In the genomic region with DNA sequence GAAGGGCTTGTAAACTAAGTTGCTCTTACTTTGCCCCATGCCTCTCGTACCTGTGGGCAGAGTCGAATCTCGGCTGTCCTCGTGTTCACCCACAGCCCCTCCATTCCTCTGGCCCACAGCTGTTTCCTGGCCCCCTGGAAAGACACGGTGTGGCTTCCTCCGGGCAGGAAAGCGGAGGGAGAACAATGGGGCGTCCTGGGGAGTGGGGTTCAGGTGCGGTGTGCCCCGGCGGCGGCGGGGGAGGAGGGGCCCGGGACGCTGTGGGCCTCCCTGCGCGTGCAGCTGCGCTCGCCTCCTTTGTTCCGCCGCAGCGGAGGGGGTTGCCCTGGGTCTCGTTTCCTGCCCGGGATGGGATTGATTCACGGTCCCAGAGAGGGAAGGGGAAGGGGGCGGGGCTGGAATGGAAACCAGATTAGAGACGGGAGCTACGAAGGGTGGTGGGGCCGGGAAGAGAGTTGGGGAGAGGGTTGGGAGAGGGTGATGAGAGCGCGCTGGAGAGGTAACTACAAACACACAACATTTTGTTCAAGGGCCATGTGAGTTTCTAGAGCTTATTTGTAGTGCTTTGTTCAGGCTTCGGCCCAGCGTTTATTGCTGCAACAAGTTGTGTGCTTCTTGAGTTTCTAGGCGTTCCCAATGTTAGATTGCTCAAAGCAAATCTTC, we compare ENCODE assay signal across 1 cellular context.
TF ChIP-seq lines count a peak whose summit lies in the region.

No MANE protein-coding gene starts in this region.

TF ChIP-seq in HepG2, 621 proteins besides CTCF, POLR2A, EP300 and RAD21 (continued from another document and continues in another):
- TF ChIP-seq ZNF747 (CRISPR knock-in tag; IDR thresholded peaks at IDR 0.05; ENCODE audit: borderline replicate concordance) = peak; percentile 37; the same call in 1 of the 2 replicates
- TF ChIP-seq ZNF879 (CRISPR knock-in tag; IDR thresholded peaks at IDR 0.05) = no peak
- TF ChIP-seq, protein P1, sequence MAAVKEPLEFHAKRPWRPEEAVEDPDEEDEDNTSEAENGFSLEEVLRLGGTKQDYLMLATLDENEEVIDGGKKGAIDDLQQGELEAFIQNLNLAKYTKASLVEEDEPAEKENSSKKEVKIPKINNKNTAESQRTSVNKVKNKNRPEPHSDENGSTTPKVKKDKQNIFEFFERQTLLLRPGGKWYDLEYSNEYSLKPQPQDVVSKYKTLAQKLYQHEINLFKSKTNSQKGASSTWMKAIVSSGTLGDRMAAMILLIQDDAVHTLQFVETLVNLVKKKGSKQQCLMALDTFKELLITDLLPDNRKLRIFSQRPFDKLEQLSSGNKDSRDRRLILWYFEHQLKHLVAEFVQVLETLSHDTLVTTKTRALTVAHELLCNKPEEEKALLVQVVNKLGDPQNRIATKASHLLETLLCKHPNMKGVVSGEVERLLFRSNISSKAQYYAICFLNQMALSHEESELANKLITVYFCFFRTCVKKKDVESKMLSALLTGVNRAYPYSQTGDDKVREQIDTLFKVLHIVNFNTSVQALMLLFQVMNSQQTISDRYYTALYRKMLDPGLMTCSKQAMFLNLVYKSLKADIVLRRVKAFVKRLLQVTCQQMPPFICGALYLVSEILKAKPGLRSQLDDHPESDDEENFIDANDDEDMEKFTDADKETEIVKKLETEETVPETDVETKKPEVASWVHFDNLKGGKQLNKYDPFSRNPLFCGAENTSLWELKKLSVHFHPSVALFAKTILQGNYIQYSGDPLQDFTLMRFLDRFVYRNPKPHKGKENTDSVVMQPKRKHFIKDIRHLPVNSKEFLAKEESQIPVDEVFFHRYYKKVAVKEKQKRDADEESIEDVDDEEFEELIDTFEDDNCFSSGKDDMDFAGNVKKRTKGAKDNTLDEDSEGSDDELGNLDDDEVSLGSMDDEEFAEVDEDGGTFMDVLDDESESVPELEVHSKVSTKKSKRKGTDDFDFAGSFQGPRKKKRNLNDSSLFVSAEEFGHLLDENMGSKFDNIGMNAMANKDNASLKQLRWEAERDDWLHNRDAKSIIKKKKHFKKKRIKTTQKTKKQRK (IDR thresholded peaks at IDR 0.05; ENCODE audit: low read length) = no peak
- TF ChIP-seq TBX3 (IDR thresholded peaks at IDR 0.05; ENCODE audit: borderline replicate concordance) = peak; percentile 41; the same call in 1 of the 2 replicates
- TF ChIP-seq, protein P2, sequence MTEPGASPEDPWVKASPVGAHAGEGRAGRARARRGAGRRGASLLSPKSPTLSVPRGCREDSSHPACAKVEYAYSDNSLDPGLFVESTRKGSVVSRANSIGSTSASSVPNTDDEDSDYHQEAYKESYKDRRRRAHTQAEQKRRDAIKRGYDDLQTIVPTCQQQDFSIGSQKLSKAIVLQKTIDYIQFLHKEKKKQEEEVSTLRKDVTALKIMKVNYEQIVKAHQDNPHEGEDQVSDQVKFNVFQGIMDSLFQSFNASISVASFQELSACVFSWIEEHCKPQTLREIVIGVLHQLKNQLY (CRISPR knock-in tag; IDR thresholded peaks at IDR 0.05) = no peak
- TF ChIP-seq ZBTB1 (CRISPR knock-in tag; IDR thresholded peaks at IDR 0.05; ENCODE audit: borderline replicate concordance) = no peak
- TF ChIP-seq YY1 (IDR thresholded peaks at IDR 0.05; ENCODE audit: insufficient read depth, insufficient replicate concordance, low read depth, low read length) = peak; percentile 19
- TF ChIP-seq KDM2A (CRISPR knock-in tag; IDR thresholded peaks at IDR 0.05; ENCODE audit: borderline replicate concordance, low read depth) = peak; percentile 92
- peak; percentile 46; the same call in 1 of the 2 replicates for TF ChIP-seq ZNF124 (CRISPR knock-in tag; IDR thresholded peaks at IDR 0.05)
- peak; percentile 48 for TF ChIP-seq TEAD3 (CRISPR knock-in tag; optimal IDR thresholded peaks at IDR 0.05; ENCODE audit: borderline replicate concordance)
- TF ChIP-seq, protein P3, sequence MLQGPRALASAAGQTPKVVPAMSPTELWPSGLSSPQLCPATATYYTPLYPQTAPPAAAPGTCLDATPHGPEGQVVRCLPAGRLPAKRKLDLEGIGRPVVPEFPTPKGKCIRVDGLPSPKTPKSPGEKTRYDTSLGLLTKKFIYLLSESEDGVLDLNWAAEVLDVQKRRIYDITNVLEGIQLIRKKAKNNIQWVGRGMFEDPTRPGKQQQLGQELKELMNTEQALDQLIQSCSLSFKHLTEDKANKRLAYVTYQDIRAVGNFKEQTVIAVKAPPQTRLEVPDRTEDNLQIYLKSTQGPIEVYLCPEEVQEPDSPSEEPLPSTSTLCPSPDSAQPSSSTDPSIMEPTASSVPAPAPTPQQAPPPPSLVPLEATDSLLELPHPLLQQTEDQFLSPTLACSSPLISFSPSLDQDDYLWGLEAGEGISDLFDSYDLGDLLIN (CRISPR knock-in tag; IDR thresholded peaks at IDR 0.05; ENCODE audit: borderline replicate concordance) = no peak
- TF ChIP-seq, protein P4, sequence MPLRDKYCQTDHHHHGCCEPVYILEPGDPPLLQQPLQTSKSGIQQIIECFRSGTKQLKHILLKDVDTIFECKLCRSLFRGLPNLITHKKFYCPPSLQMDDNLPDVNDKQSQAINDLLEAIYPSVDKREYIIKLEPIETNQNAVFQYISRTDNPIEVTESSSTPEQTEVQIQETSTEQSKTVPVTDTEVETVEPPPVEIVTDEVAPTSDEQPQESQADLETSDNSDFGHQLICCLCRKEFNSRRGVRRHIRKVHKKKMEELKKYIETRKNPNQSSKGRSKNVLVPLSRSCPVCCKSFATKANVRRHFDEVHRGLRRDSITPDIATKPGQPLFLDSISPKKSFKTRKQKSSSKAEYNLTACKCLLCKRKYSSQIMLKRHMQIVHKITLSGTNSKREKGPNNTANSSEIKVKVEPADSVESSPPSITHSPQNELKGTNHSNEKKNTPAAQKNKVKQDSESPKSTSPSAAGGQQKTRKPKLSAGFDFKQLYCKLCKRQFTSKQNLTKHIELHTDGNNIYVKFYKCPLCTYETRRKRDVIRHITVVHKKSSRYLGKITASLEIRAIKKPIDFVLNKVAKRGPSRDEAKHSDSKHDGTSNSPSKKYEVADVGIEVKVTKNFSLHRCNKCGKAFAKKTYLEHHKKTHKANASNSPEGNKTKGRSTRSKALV (CRISPR knock-in tag; IDR thresholded peaks at IDR 0.05) = no peak
- TF ChIP-seq HDAC1 (CRISPR knock-in tag; IDR thresholded peaks at IDR 0.05) = peak; percentile 92
- no peak; the same call in 1 of the 2 replicates for TF ChIP-seq CEBPG (CRISPR knock-in tag; IDR thresholded peaks at IDR 0.05)
- peak; percentile 84 for TF ChIP-seq GABPB1 (CRISPR knock-in tag; IDR thresholded peaks at IDR 0.05)
- TF ChIP-seq, protein P5, sequence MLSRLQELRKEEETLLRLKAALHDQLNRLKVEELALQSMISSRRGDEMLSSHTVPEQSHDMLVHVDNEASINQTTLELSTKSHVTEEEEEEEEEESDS (CRISPR knock-in tag; IDR thresholded peaks at IDR 0.05; ENCODE audit: borderline replicate concordance) = no peak
- TF ChIP-seq, protein P6, sequence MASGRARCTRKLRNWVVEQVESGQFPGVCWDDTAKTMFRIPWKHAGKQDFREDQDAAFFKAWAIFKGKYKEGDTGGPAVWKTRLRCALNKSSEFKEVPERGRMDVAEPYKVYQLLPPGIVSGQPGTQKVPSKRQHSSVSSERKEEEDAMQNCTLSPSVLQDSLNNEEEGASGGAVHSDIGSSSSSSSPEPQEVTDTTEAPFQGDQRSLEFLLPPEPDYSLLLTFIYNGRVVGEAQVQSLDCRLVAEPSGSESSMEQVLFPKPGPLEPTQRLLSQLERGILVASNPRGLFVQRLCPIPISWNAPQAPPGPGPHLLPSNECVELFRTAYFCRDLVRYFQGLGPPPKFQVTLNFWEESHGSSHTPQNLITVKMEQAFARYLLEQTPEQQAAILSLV (CRISPR knock-in tag; IDR thresholded peaks at IDR 0.05; ENCODE audit: borderline replicate concordance) = peak; percentile 66; the same call in 1 of the 2 replicates
- TF ChIP-seq PCBP1 (IDR thresholded peaks at IDR 0.05; ENCODE audit: borderline replicate concordance, low read depth, low read length) = peak; percentile 77; the same call in 1 of the 2 replicates
- TF ChIP-seq ZNF782 (CRISPR knock-in tag; IDR thresholded peaks at IDR 0.05; ENCODE audit: borderline replicate concordance) = peak; percentile 88
- peak; percentile 82; the same call in 1 of the 2 replicates for TF ChIP-seq ZNF547 (CRISPR knock-in tag; IDR thresholded peaks at IDR 0.05)
- TF ChIP-seq, protein P7, sequence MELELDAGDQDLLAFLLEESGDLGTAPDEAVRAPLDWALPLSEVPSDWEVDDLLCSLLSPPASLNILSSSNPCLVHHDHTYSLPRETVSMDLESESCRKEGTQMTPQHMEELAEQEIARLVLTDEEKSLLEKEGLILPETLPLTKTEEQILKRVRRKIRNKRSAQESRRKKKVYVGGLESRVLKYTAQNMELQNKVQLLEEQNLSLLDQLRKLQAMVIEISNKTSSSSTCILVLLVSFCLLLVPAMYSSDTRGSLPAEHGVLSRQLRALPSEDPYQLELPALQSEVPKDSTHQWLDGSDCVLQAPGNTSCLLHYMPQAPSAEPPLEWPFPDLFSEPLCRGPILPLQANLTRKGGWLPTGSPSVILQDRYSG (CRISPR knock-in tag; IDR thresholded peaks at IDR 0.05) = no peak
- no peak for TF ChIP-seq RORA (CRISPR knock-in tag; IDR thresholded peaks at IDR 0.05)
- TF ChIP-seq, protein P8, sequence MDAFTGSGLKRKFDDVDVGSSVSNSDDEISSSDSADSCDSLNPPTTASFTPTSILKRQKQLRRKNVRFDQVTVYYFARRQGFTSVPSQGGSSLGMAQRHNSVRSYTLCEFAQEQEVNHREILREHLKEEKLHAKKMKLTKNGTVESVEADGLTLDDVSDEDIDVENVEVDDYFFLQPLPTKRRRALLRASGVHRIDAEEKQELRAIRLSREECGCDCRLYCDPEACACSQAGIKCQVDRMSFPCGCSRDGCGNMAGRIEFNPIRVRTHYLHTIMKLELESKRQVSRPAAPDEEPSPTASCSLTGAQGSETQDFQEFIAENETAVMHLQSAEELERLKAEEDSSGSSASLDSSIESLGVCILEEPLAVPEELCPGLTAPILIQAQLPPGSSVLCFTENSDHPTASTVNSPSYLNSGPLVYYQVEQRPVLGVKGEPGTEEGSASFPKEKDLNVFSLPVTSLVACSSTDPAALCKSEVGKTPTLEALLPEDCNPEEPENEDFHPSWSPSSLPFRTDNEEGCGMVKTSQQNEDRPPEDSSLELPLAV (CRISPR knock-in tag; conservative IDR thresholded peaks at IDR 0.05; ENCODE audit: low read depth) = no peak
- TF ChIP-seq JARID2 (CRISPR knock-in tag; IDR thresholded peaks at IDR 0.05; ENCODE audit: insufficient replicate concordance) = no peak
- TF ChIP-seq, protein P9, sequence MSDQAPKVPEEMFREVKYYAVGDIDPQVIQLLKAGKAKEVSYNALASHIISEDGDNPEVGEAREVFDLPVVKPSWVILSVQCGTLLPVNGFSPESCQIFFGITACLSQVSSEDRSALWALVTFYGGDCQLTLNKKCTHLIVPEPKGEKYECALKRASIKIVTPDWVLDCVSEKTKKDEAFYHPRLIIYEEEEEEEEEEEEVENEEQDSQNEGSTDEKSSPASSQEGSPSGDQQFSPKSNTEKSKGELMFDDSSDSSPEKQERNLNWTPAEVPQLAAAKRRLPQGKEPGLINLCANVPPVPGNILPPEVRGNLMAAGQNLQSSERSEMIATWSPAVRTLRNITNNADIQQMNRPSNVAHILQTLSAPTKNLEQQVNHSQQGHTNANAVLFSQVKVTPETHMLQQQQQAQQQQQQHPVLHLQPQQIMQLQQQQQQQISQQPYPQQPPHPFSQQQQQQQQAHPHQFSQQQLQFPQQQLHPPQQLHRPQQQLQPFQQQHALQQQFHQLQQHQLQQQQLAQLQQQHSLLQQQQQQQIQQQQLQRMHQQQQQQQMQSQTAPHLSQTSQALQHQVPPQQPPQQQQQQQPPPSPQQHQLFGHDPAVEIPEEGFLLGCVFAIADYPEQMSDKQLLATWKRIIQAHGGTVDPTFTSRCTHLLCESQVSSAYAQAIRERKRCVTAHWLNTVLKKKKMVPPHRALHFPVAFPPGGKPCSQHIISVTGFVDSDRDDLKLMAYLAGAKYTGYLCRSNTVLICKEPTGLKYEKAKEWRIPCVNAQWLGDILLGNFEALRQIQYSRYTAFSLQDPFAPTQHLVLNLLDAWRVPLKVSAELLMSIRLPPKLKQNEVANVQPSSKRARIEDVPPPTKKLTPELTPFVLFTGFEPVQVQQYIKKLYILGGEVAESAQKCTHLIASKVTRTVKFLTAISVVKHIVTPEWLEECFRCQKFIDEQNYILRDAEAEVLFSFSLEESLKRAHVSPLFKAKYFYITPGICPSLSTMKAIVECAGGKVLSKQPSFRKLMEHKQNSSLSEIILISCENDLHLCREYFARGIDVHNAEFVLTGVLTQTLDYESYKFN (CRISPR knock-in tag; conservative IDR thresholded peaks at IDR 0.05) = peak; percentile 61
- TF ChIP-seq, protein P10, sequence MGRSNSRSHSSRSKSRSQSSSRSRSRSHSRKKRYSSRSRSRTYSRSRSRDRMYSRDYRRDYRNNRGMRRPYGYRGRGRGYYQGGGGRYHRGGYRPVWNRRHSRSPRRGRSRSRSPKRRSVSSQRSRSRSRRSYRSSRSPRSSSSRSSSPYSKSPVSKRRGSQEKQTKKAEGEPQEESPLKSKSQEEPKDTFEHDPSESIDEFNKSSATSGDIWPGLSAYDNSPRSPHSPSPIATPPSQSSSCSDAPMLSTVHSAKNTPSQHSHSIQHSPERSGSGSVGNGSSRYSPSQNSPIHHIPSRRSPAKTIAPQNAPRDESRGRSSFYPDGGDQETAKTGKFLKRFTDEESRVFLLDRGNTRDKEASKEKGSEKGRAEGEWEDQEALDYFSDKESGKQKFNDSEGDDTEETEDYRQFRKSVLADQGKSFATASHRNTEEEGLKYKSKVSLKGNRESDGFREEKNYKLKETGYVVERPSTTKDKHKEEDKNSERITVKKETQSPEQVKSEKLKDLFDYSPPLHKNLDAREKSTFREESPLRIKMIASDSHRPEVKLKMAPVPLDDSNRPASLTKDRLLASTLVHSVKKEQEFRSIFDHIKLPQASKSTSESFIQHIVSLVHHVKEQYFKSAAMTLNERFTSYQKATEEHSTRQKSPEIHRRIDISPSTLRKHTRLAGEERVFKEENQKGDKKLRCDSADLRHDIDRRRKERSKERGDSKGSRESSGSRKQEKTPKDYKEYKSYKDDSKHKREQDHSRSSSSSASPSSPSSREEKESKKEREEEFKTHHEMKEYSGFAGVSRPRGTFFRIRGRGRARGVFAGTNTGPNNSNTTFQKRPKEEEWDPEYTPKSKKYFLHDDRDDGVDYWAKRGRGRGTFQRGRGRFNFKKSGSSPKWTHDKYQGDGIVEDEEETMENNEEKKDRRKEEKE (IDR thresholded peaks at IDR 0.05) = no peak
- no peak for TF ChIP-seq TCF12 (IDR thresholded peaks at IDR 0.05)
- peak; percentile 43; the same call in 1 of the 2 replicates for TF ChIP-seq TCF12 (CRISPR knock-in tag; IDR thresholded peaks at IDR 0.05)
- TF ChIP-seq, protein P11, sequence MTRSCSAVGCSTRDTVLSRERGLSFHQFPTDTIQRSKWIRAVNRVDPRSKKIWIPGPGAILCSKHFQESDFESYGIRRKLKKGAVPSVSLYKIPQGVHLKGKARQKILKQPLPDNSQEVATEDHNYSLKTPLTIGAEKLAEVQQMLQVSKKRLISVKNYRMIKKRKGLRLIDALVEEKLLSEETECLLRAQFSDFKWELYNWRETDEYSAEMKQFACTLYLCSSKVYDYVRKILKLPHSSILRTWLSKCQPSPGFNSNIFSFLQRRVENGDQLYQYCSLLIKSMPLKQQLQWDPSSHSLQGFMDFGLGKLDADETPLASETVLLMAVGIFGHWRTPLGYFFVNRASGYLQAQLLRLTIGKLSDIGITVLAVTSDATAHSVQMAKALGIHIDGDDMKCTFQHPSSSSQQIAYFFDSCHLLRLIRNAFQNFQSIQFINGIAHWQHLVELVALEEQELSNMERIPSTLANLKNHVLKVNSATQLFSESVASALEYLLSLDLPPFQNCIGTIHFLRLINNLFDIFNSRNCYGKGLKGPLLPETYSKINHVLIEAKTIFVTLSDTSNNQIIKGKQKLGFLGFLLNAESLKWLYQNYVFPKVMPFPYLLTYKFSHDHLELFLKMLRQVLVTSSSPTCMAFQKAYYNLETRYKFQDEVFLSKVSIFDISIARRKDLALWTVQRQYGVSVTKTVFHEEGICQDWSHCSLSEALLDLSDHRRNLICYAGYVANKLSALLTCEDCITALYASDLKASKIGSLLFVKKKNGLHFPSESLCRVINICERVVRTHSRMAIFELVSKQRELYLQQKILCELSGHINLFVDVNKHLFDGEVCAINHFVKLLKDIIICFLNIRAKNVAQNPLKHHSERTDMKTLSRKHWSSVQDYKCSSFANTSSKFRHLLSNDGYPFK (CRISPR knock-in tag; IDR thresholded peaks at IDR 0.05; ENCODE audit: borderline replicate concordance) = peak; percentile 42; the same call in 1 of the 2 replicates
